ENCODE assay signal across 8 cellular contexts in genomic region chr4:118279920-118280432, GRCh38.
DNase-seq lines count a peak whose midpoint lies in the region; ATAC-seq and TF ChIP-seq lines count a peak whose summit lies in the region.

No MANE protein-coding gene starts in this region.

- intact Hi-C loops in head of caudate nucleus (cut with DNase I), result no loop called here

- in situ Hi-C loops in brain microvascular endothelial cell (cut with HindIII; ENCODE audit: low pct_ligation_motif_present, low sequenced_read_pairs), result no loop called here

- no peak for ATAC-seq in GM21367 (IDR thresholded peaks at IDR 0.05; ENCODE audit: unreplicated experiment)

- H3K4me1 ChIP-seq in HUES48 (ENCODE audit: control insufficient read depth, insufficient read depth, low read length) (peaks cover 19% of the 10 kb centered on the region), mucosa of rectum (ENCODE audit: control insufficient read depth in 2 of 2, insufficient read depth in 2 of 2, low read length in 2 of 2) (peaks cover 26 to 28% of the 10 kb centered on the region in 2 donors)

- H3K9me3 ChIP-seq in HUES48 (ENCODE audit: control insufficient read depth, insufficient read depth, low read length) (no peaks in the 10 kb centered on the region), mucosa of rectum (ENCODE audit: control insufficient read depth in 2 of 2, low read length in 2 of 2) (no peaks in the 10 kb centered on the region)

- H3K36me3 ChIP-seq in HUES48 (ENCODE audit: control insufficient read depth, insufficient read depth, low read length) (peaks cover 25% of the 10 kb centered on the region), brain microvascular endothelial cell (replicated peaks) (peaks cover 19% of the 10 kb centered on the region), mucosa of rectum (ENCODE audit: control insufficient read depth in 2 of 2, insufficient read depth in 2 of 2, low read length in 2 of 2) (peaks cover 6 to 7% of the 10 kb centered on the region in 2 donors)

- H3K9ac ChIP-seq in HUES48 (ENCODE audit: low read depth, low read length) (peak overlapping the region; percentile 97), mucosa of rectum (ENCODE audit: low read depth in 1 of 2, low read length in 2 of 2) (peak overlapping the region; percentile 86 to 97)

- no peak for DNase-seq in AG10803 (ENCODE audit: low read depth)
- no peak for DNase-seq in brain microvascular endothelial cell
- no peak for DNase-seq in NCI-H1694 (lab: John Stamatoyannopoulos, UW)
- DNase-seq in head of caudate nucleus, result no peak
- DNase-seq in NCI-H2107 (lab: John Stamatoyannopoulos, UW), result no peak

- H3K27me3 ChIP-seq in HUES48 (ENCODE audit: control insufficient read depth, insufficient read depth, low read length), result no peaks in the 10 kb centered on the region
- no peaks in the 10 kb centered on the region for H3K27me3 ChIP-seq in brain microvascular endothelial cell (replicated peaks)
- H3K27me3 ChIP-seq in mucosa of rectum (ENCODE audit: control insufficient read depth in 2 of 2, insufficient read depth in 2 of 2, low read length in 2 of 2), result no peaks in the 10 kb centered on the region

- H3K4me3 ChIP-seq in AG10803 (ENCODE audit: low read length) (peak overlapping the region; percentile 90), HUES48 (ENCODE audit: low read depth, low read length) (peak overlapping the region; percentile 96), brain microvascular endothelial cell (ENCODE audit: low read depth, low read length) (peak overlapping the region; percentile 79), mucosa of rectum (ENCODE audit: low read length in 2 of 2) (peak overlapping the region; percentile 75 to 96)

- H3K27ac ChIP-seq in HUES48 (ENCODE audit: low read depth, low read length), result peak overlapping the region; percentile 92
- peak overlapping the region; percentile 86 for H3K27ac ChIP-seq in brain microvascular endothelial cell
- peak overlapping the region in 1 of 2 donors; percentile 91 for H3K27ac ChIP-seq in mucosa of rectum (ENCODE audit: low read depth in 2 of 2, low read length in 2 of 2)

- TF ChIP-seq CTCF in AG10803 (conservative IDR thresholded peaks at IDR 0.05; ENCODE audit: low read length) (no peak), brain microvascular endothelial cell (IDR thresholded peaks at IDR 0.05; ENCODE audit: low read depth, low read length, missing control alignments) (no peak)
